ENCODE assay signal across 1 cellular context in the genomic region with DNA sequence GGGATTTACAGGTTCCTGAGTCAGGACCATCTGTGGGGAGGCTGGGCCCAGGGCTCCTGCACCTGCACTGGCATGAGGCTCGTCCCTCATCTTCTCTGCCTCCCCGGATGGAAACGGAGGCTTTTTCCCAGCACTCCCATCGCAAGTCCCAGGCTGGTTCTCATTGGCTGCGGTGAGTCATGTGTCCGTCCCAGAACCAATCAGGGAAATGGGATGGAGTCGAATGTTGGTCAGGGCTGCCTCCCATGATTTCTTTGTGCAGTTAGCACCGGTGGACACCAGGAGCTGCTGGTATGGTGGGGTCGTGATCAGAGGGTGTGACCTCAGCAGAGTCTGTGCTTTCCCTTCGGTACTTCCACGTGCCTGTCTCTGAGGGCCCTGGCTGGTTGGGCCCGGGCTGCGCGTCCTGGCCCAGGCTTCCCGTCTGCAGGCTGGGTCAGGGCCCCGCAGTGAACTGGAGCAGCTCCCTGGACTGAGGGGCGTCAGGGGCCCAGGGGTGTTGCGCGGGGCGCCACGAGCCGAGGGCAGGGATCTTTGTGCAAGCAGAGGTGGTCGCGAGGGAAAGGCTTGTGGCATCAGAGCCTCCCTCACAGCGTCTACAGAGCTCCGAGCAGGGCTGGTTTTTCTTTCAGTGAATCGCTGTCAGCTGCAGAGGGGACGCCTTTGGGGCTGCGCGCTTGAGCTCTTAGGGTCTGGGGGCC.
TF ChIP-seq lines count a peak whose summit lies in the region.

No MANE protein-coding gene starts in this region.

TF ChIP-seq in HCT116, 20 proteins besides CTCF, POLR2A, EP300 and RAD21 (continued from another document):
- no peak for TF ChIP-seq EGR1 (IDR thresholded peaks at IDR 0.05; ENCODE audit: low read depth)
- TF ChIP-seq MAX (IDR thresholded peaks at IDR 0.05), result no peak
- no peak for TF ChIP-seq CEBPB (IDR thresholded peaks at IDR 0.05; ENCODE audit: low read depth)
- no peak for TF ChIP-seq SRF (IDR thresholded peaks at IDR 0.05; ENCODE audit: low read depth)
- no peak for TF ChIP-seq CBX3 (IDR thresholded peaks at IDR 0.05; ENCODE audit: low read depth)
- TF ChIP-seq ATF3 (IDR thresholded peaks at IDR 0.05), result no peak
TF ChIP-seq in HCT116: peak in this region for 0.
